In the genomic region with DNA sequence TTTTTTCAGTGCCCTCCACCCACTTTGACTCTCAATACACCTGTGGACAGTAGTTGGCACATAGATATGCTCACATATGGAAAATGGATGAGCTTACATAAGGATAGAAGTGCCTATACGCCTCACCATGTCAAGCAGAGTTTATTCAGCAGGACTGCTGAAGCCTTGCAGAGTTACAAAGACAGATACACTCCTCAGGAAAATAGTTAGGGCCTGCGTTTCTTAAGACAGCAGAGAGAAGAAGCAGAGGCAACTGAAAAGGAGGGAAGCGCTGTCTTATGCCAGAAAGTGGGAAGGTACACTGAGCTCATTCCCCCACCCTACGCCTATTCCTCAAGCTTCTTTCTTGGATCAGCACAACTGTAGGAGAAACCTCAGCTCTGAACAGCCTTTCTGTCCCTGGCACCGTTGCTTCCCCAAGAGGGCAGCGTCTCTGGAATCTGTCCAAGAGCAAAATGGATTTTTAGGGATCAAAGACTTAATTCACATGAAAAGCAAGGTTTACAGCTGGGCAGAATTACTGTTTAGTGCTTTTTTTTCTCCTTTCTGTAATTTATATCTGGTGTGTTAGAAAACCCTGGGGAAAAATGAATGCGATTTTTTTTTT, we compare ENCODE assay signal across 17 cellular contexts. TPM values are rescaled to one million over a fixed set of nuclear protein-coding genes. Genes with fewer than 3 reads are reported as not detected.
"Had no signal": no experiment of that assay in that cellular context is flagged by ENCODE, and none has a peak within 500 bp of the region (broad histone marks: within the 10 kb centered on the region; RNA-seq: fewer than 3 reads in every experiment).

No MANE protein-coding gene starts in this region.

- FAIRE-seq: islet of Langerhans had no signal

- H3K9me3 ChIP-seq: left lung, upper lobe of left lung had no signal

- ATAC-seq: activated naive CD8-positive, alpha-beta T cell treated with anti-CD3 and anti-CD28 coated beads, Interleukin-2, amount 50 U/mL, for 24 hours; left lung; natural killer cell treated with Interleukin-12 subunit alpha and Interleukin-12 subunit beta and Interleukin-15 and Interleukin-18, amount 100 ng/mL, for 72 hours; stimulated activated naive CD8-positive, alpha-beta T cell treated with anti-CD3 and anti-CD28 coated beads, Interleukin-15, Interleukin-2, amounts not matched to agents 100 U/mL and 50 U/mL, for 24 hours; WTC11 had no signal

- H3K4me3 ChIP-seq: cardiac muscle cell, left lung, upper lobe of left lung had no signal

- H3K4me1 ChIP-seq: left lung, upper lobe of left lung had no signal

- H3K9me3 Mint-ChIP-seq: activated CD4-positive, alpha-beta T cell treated with anti-CD3 and anti-CD28 coated beads, Interleukin-2, amount 10 ng/mL, durations not matched to agents 24 days and 14 days; activated naive CD8-positive, alpha-beta T cell treated with anti-CD3 and anti-CD28 coated beads, Interleukin-2, amount 50 U/mL, for 24 hours; natural killer cell treated with Interleukin-12 subunit alpha and Interleukin-12 subunit beta and Interleukin-15 and Interleukin-18, amount 100 ng/mL, for 72 hours; WTC11 had no signal

- H3K27ac ChIP-seq: cardiac muscle cell, left lung, upper lobe of left lung had no signal

- H3K36me3 Mint-ChIP-seq: natural killer cell treated with Interleukin-12 subunit alpha and Interleukin-12 subunit beta and Interleukin-15 and Interleukin-18, amount 100 ng/mL, for 72 hours; WTC11 had no signal

- H3K27me3 ChIP-seq: cardiac muscle cell, left lung, upper lobe of left lung had no signal

- H3K4me1 Mint-ChIP-seq: activated CD4-positive, alpha-beta T cell treated with anti-CD3 and anti-CD28 coated beads, Interleukin-2, amount 10 ng/mL, durations not matched to agents 24 days and 14 days; activated naive CD8-positive, alpha-beta T cell treated with anti-CD3 and anti-CD28 coated beads, Interleukin-2, amount 50 U/mL, for 24 hours; WTC11 had no signal

- H3K27me3 Mint-ChIP-seq: activated CD4-positive, alpha-beta T cell treated with anti-CD3 and anti-CD28 coated beads, Interleukin-2, amount 10 ng/mL, durations not matched to agents 24 days and 14 days; activated naive CD8-positive, alpha-beta T cell treated with anti-CD3 and anti-CD28 coated beads, Interleukin-2, amount 50 U/mL, for 24 hours had no signal

- H3K4me3 Mint-ChIP-seq: activated CD4-positive, alpha-beta T cell treated with anti-CD3 and anti-CD28 coated beads, Interleukin-2, amount 10 ng/mL, durations not matched to agents 24 days and 14 days; activated naive CD8-positive, alpha-beta T cell treated with anti-CD3 and anti-CD28 coated beads, Interleukin-2, amount 50 U/mL, for 24 hours; natural killer cell treated with Interleukin-12 subunit alpha and Interleukin-12 subunit beta and Interleukin-15 and Interleukin-18, amount 100 ng/mL, for 72 hours; WTC11 had no signal

- DNase-seq: activated CD4-positive, alpha-beta T cell treated with anti-CD3 and anti-CD28 coated beads, Interleukin-2, amount 10 ng/mL, durations not matched to agents 24 days and 14 days; activated CD8-positive, alpha-beta memory T cell treated with anti-CD3 and anti-CD28 coated beads for 24 hours; activated naive CD4-positive, alpha-beta T cell treated with Interleukin-2 at 50 U/mL for 16 hours; activated naive CD8-positive, alpha-beta T cell treated with anti-CD3 and anti-CD28 coated beads, Interleukin-2, amount 50 U/mL, for 24 hours; foreskin melanocyte; left lung; stimulated activated CD4-positive, alpha-beta T cell treated with anti-CD3 and anti-CD28 coated beads, Interleukin-4, amount 100 ng/mL, for 1 hour; stimulated activated CD8-positive, alpha-beta memory T cell treated with anti-CD3 and anti-CD28 coated beads, Interleukin-4, amount 100 ng/mL, for 48 hours; stimulated activated naive CD8-positive, alpha-beta T cell treated with anti-CD3 and anti-CD28 coated beads, Interleukin-15, Interleukin-2, amounts not matched to agents 100 U/mL and 50 U/mL, for 24 hours; upper lobe of left lung had no signal

- H3K36me3 ChIP-seq: cardiac muscle cell, left lung, upper lobe of left lung had no signal

- H3K27ac Mint-ChIP-seq: activated CD4-positive, alpha-beta T cell treated with anti-CD3 and anti-CD28 coated beads, Interleukin-2, amount 10 ng/mL, durations not matched to agents 24 days and 14 days; activated naive CD8-positive, alpha-beta T cell treated with anti-CD3 and anti-CD28 coated beads, Interleukin-2, amount 50 U/mL, for 24 hours; natural killer cell treated with Interleukin-12 subunit alpha and Interleukin-12 subunit beta and Interleukin-15 and Interleukin-18, amount 100 ng/mL, for 72 hours; WTC11 had no signal

RNA-seq across cellular contexts. Expression of gene SMPX, which starts 44.2 kb away (rescaled TPM):
- total RNA-seq: activated CD4-positive, alpha-beta T cell treated with anti-CD3 and anti-CD28 coated beads, Interleukin-2, amount 10 ng/mL, durations not matched to agents 24 days and 14 days; astrocyte; left lung; natural killer cell treated with Interleukin-12 subunit alpha and Interleukin-12 subunit beta and Interleukin-15 and Interleukin-18, amount 100 ng/mL, for 72 hours; osteocyte; temporal lobe; WTC11 had no signal
